In genomic region chr9:114950761-114951160, GRCh38 we compare ENCODE assay signal across 32 cellular contexts. TPM values are rescaled to one million over a fixed set of nuclear protein-coding genes. Genes with fewer than 3 reads are reported as not detected.
"Had no signal": no experiment of that assay in that cellular context is flagged by ENCODE, and none has a peak within 500 bp of the region (broad histone marks: within the 10 kb centered on the region; RNA-seq: fewer than 3 reads in every experiment).

No MANE protein-coding gene starts in this region.

- H3K27me3 ChIP-seq: ascending aorta had no signal

- FAIRE-seq: bronchial epithelial cell, TTC549 had no signal

- H3K36me3 ChIP-seq: ascending aorta, cardiac muscle cell, WERI-Rb-1 had no signal

- H3K9me3 ChIP-seq: ascending aorta had no signal

- H3K4me1 ChIP-seq: ascending aorta had no signal

- DNase-seq: activated CD4-positive, alpha-beta memory T cell treated with anti-CD3 and anti-CD28 coated beads, Interleukin-2, amount 10 ng/mL, durations not matched to agents 7 days and 5 days; activated CD4-positive, alpha-beta T cell treated with anti-CD3 and anti-CD28 coated beads for 1 hour; activated CD4-positive, alpha-beta T cell treated with anti-CD3 and anti-CD28 coated beads for 36 hours; activated CD4-positive, alpha-beta T cell treated with anti-CD3 and anti-CD28 coated beads, Interleukin-2, amount 10 ng/mL, durations not matched to agents 7 days and 5 days; activated CD4-positive, alpha-beta T cell treated with anti-CD3 and anti-CD28 coated beads, Interleukin-2, amount 50 U/mL, for 48 hours; activated CD4-positive, CD25-positive, alpha-beta regulatory T cell; activated CD8-positive, alpha-beta memory T cell treated with anti-CD3 and anti-CD28 coated beads for 24 hours; activated CD8-positive, alpha-beta memory T cell treated with anti-CD3 and anti-CD28 coated beads, Interleukin-2, amount 10 ng/mL, durations not matched to agents 7 days and 5 days; activated CD8-positive, alpha-beta memory T cell treated with anti-CD3 and anti-CD28 coated beads, Interleukin-2, amount 50 U/mL, for 48 hours; activated CD8-positive, alpha-beta T cell treated with anti-CD3 and anti-CD28 coated beads, Interleukin-2, amount 10 ng/mL, durations not matched to agents 7 days and 5 days; activated effector memory CD4-positive, alpha-beta T cell treated with Interleukin-2 at 50 U/mL for 16 hours; activated gamma-delta T cell; activated naive CD4-positive, alpha-beta T cell treated with anti-CD3 and anti-CD28 coated beads, Interleukin-2, amount 10 ng/mL, durations not matched to agents 7 days and 5 days; activated naive CD4-positive, alpha-beta T cell treated with Interleukin-2 at 50 U/mL for 16 hours; activated naive CD8-positive, alpha-beta T cell treated with anti-CD3 and anti-CD28 coated beads, Interleukin-2, amount 10 ng/mL, durations not matched to agents 7 days and 5 days; activated naive CD8-positive, alpha-beta T cell treated with anti-CD3 and anti-CD28 coated beads, Interleukin-2, amount 50 U/mL, for 24 hours; activated T-cell treated with anti-CD3 and anti-CD28 coated beads, Interleukin-2, amount 50 U/mL, for 24 hours; activated T-cell treated with anti-CD3 and anti-CD28 coated beads, Interleukin-2, amount 50 U/mL, for 48 hours; amygdala; anterior cingulate cortex; caudate nucleus; SW 1271; T-helper 1 cell; T-helper 2 cell; T-helper 9 cell; WERI-Rb-1 had no signal

- H3K4me3 ChIP-seq: ascending aorta, cardiac muscle cell had no signal

- H3K27ac ChIP-seq: ascending aorta, cardiac muscle cell, WERI-Rb-1 had no signal

- ATAC-seq: activated CD4-positive, alpha-beta T cell treated with anti-CD3 and anti-CD28 coated beads for 36 hours; activated CD4-positive, CD25-positive, alpha-beta regulatory T cell treated with anti-CD3 and anti-CD28 coated beads, Interleukin-2, amount 50 U/mL, for 24 hours; activated CD8-positive, alpha-beta memory T cell treated with anti-CD3 and anti-CD28 coated beads, Interleukin-2, amount 10 ng/mL, durations not matched to agents 7 days and 5 days; activated CD8-positive, alpha-beta T cell treated with anti-CD3 and anti-CD28 coated beads, Interleukin-2, amount 10 ng/mL, durations not matched to agents 7 days and 5 days; activated naive CD8-positive, alpha-beta T cell treated with anti-CD3 and anti-CD28 coated beads, Interleukin-2, amount 50 U/mL, for 24 hours; WTC11 had no signal

RNA-seq across cellular contexts. Expression of gene TNFSF8, which starts 20.4 kb away (rescaled TPM):
- total RNA-seq: bronchial epithelial cell, cardiac muscle cell, WTC11 had no signal
- polyA plus RNA-seq: cardiac muscle cell had no signal
